In the genomic region with DNA sequence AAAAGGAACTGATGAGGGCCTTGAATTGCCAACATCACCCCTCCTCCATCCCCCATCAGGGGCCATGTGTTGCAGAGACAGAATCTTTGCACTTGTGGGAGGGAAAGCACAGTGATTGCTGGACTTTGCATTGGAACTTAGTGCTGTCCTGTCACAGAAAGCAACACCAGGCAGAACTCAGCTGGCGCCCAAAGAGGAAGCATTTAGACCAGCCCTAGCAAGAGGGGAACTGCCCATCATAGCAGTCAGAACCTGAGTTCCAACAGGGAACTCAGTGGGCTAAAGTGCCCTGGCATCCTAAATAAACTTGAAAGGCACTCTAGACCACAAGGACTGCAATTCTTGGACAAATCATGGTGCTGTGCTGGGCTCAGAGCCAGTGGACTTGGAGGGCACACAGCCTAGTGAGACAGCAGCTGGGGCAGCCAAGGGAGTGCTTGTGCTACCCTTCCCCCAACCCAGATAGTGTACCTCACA, we compare ENCODE assay signal across 14 cellular contexts.
A peak's percentile ranks its signal among the peaks of the same experiment; 100 is the strongest.
DNase-seq lines count a peak whose midpoint lies in the region; ATAC-seq, FAIRE-seq and TF ChIP-seq lines count a peak whose summit lies in the region.
"Had no signal": no experiment of that assay in that cellular context is flagged by ENCODE, and none has a peak within 500 bp of the region (broad histone marks: within the 10 kb centered on the region; RNA-seq: fewer than 3 reads in every experiment).

No MANE protein-coding gene starts in this region.

- H3K79me2 ChIP-seq in HepG2 (ENCODE audit: insufficient read depth, low read length) (no peaks in the 10 kb centered on the region), smooth muscle cell (ENCODE audit: low read depth) (no peaks in the 10 kb centered on the region)

- H4K20me1 ChIP-seq in HepG2 (ENCODE audit: insufficient read depth, low read length) (no peaks in the 10 kb centered on the region), smooth muscle cell (ENCODE audit: low read depth) (no peaks in the 10 kb centered on the region)

- TF ChIP-seq EP300 in HepG2 (IDR thresholded peaks at IDR 0.05; ENCODE audit: low read depth in 2 of 2, low read length in 2 of 2) (peak in 1 of 2 experiments; percentile 28; a peak in 1 of 4 replicates), HepG2 (CRISPR knock-in tag; IDR thresholded peaks at IDR 0.05; ENCODE audit: borderline replicate concordance) (no peak)

- CTCF ChIA-PET in HepG2 (lab: Yijun Ruan, JAX; ENCODE audit: low intra/inter-chr PET ratio, low total read pairs) = no interaction called here

- POLR2A ChIA-PET in HepG2 (lab: Yijun Ruan, JAX) = no interaction called here

- peak; percentile 96 for ATAC-seq in HepG2

- H2AFZ ChIP-seq in HepG2 (ENCODE audit: low read length) = no peak overlapping the region
- no peak overlapping the region for H2AFZ ChIP-seq in smooth muscle cell (ENCODE audit: low read depth)

- WGBS in HepG2 (ENCODE audit: low lambda C conversion rate) = no CpG with 5 or more reads among the region's 1 CpG
- 91% methylated on average over 1 of the region's 1 CpG for WGBS in smooth muscle cell (ENCODE audit: low lambda C conversion rate)

- no peaks in the 10 kb centered on the region for H3K9me3 ChIP-seq in HepG2 (ENCODE audit: low read length)
- H3K9me3 ChIP-seq in tibial artery = peaks cover 0 to 6% (median 0%) of the 10 kb centered on the region in 3 donors
- no peaks in the 10 kb centered on the region for H3K9me3 ChIP-seq in BE2C
- H3K9me3 ChIP-seq in smooth muscle cell (replicated peaks; ENCODE audit: low read depth) = no peaks in the 10 kb centered on the region
- H3K9me3 ChIP-seq: Caco-2 had no signal

- TF ChIP-seq RAD21 in HepG2 (CRISPR knock-in tag; IDR thresholded peaks at IDR 0.05) = no peak

- H3F3A ChIP-seq in smooth muscle cell (ENCODE audit: low read depth) = no peaks in the 10 kb centered on the region

- H3K4me2 ChIP-seq in HepG2 (ENCODE audit: low read depth, low read length) (peak overlapping the region; percentile 62), smooth muscle cell (no peak overlapping the region)

- peak; percentile 92 for FAIRE-seq in HepG2 (lab: Jason Lieb, UNC)
- FAIRE-seq: A204.1, small intestine had no signal

- no TSS peak for BruUV-seq in HepG2 (replicated peaks; lab: Mats Ljungman, UMichigan)

- H3K36me3 ChIP-seq in HepG2 (replicated peaks in 1 of 2; ENCODE audit: control insufficient read depth in 1 of 2, insufficient read depth in 2 of 2, low read length in 2 of 2) (no peaks in the 10 kb centered on the region), tibial artery (no peaks in the 10 kb centered on the region), BE2C (no peaks in the 10 kb centered on the region), smooth muscle cell (ENCODE audit: low read depth) (no peaks in the 10 kb centered on the region)

- in situ Hi-C loops in HepG2 (cut with HindIII; ENCODE audit: extremely low pct_ligation_motif_present, low pct_unique_long_range_greater_than_20kb) = no loop called here

- H3K27me3 ChIP-seq in HepG2 (ENCODE audit: control insufficient read depth in 1 of 2, insufficient read depth in 2 of 2, low read length in 2 of 2) = no peaks in the 10 kb centered on the region
- H3K27me3 ChIP-seq in tibial artery = no peaks in the 10 kb centered on the region
- no peaks in the 10 kb centered on the region for H3K27me3 ChIP-seq in BE2C
- H3K27me3 ChIP-seq in smooth muscle cell (ENCODE audit: low read depth) = no peaks in the 10 kb centered on the region

- intact Hi-C loops in HepG2 (cut with micrococcal nuclease; ENCODE audit: unreplicated experiment) = no loop called here
- intact Hi-C loops in tibial artery (cut with DNase I; ENCODE audit: low total_unique reads) = no loop called here

- DNase-seq in NCI-H1105 treated with DMSO at 0.1 percent for 48 hours (lab: John Stamatoyannopoulos, UW) (peak; percentile 19), NCI-H1105 (lab: John Stamatoyannopoulos, UW) (no peak), cerebellar cortex (ENCODE audit: low spot score) (peak; percentile 12), HepG2 (ENCODE audit: low spot score) (peak; percentile 57), tibial artery (peak; percentile 31 to 74), BE2C (no peak), smooth muscle cell (lab: John Stamatoyannopoulos, UW; ENCODE audit: unreplicated experiment) (no peak), AG08396 (ENCODE audit: low spot score) (no peak)
- DNase-seq: activated CD8-positive, alpha-beta memory T cell treated with anti-CD3 and anti-CD28 coated beads, Interleukin-2, amount 50 U/mL, for 48 hours; Caco-2; NCI-H1694; NCI-H748 treated with DMSO at 0.1 percent for 48 hours; small intestine had no signal

- H3K9ac ChIP-seq in HepG2 (ENCODE audit: insufficient read depth, low read depth, low read length) (no peak overlapping the region), smooth muscle cell (ENCODE audit: low read depth) (no peak overlapping the region)

- no peak for TF ChIP-seq POLR2A in HepG2 (IDR thresholded peaks at IDR 0.05; ENCODE audit: insufficient read depth in 1 of 2, low read depth in 2 of 2, low read length in 2 of 2)

- H3K4me1 ChIP-seq in HepG2 (ENCODE audit: insufficient read depth, low read length) = peaks cover 27% of the 10 kb centered on the region
- peaks cover 0 to 9% (median 0%) of the 10 kb centered on the region in 4 donors for H3K4me1 ChIP-seq in tibial artery
- H3K4me1 ChIP-seq in BE2C = no peaks in the 10 kb centered on the region
- H3K4me1 ChIP-seq in smooth muscle cell (ENCODE audit: low read depth) = no peaks in the 10 kb centered on the region
- H3K4me1 ChIP-seq: Caco-2 had no signal

- TF ChIP-seq CTCF in HepG2 (CRISPR knock-in tag; IDR thresholded peaks at IDR 0.05) (no peak), tibial artery (IDR thresholded peaks at IDR 0.05) (no peak), BE2C (IDR thresholded peaks at IDR 0.05; ENCODE audit: low read depth, low read length) (no peak), smooth muscle cell (IDR thresholded peaks at IDR 0.05; ENCODE audit: borderline replicate concordance, insufficient read depth, poor library complexity, severe bottlenecking) (no peak)

- H3K4me3 ChIP-seq in HepG2 (replicated peaks in 1 of 3; ENCODE audit: insufficient read depth in 1 of 3, low read depth in 2 of 3, low read length in 3 of 3) (peak overlapping the region in 2 of 3 experiments; percentile 15 to 32; a peak in 2 of 6 replicates), tibial artery (no peak overlapping the region), BE2C (ENCODE audit: low read depth, low read length) (no peak overlapping the region), smooth muscle cell (no peak overlapping the region)

- H3K27ac ChIP-seq in HepG2 (ENCODE audit: extremely low read length, insufficient read depth, low read length) = peak overlapping the region; percentile 16
- H3K27ac ChIP-seq in tibial artery = no peak overlapping the region
- no peak overlapping the region for H3K27ac ChIP-seq in smooth muscle cell (ENCODE audit: low read depth)

TF ChIP-seq in HepG2, 621 proteins besides CTCF, POLR2A, EP300 and RAD21 (continues in another document):
- TF ChIP-seq, protein P1, sequence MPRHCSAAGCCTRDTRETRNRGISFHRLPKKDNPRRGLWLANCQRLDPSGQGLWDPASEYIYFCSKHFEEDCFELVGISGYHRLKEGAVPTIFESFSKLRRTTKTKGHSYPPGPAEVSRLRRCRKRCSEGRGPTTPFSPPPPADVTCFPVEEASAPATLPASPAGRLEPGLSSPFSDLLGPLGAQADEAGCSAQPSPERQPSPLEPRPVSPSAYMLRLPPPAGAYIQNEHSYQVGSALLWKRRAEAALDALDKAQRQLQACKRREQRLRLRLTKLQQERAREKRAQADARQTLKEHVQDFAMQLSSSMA (CRISPR knock-in tag; IDR thresholded peaks at IDR 0.05) = no peak
- TF ChIP-seq SP5 (CRISPR knock-in tag; IDR thresholded peaks at IDR 0.05; ENCODE audit: borderline replicate concordance, low read depth) (peak; percentile 94), NCOR1 (IDR thresholded peaks at IDR 0.05; ENCODE audit: borderline replicate concordance, low read length) (0 out of 2 replicates have a peak, but pooled peaks have one; percentile 53), IKZF5 (CRISPR knock-in tag; IDR thresholded peaks at IDR 0.05) (0 out of 2 replicates have a peak, but pooled peaks have one; percentile 22), ZNF549 (CRISPR knock-in tag; IDR thresholded peaks at IDR 0.05) (peak; percentile 94), MAX (IDR thresholded peaks at IDR 0.05) (peak; percentile 81), ELF3 (CRISPR knock-in tag; IDR thresholded peaks at IDR 0.05) (0 out of 2 replicates have a peak, but pooled peaks have one; percentile 28), TBX3 (IDR thresholded peaks at IDR 0.05; ENCODE audit: borderline replicate concordance) (no peak)
- TF ChIP-seq, protein P2, sequence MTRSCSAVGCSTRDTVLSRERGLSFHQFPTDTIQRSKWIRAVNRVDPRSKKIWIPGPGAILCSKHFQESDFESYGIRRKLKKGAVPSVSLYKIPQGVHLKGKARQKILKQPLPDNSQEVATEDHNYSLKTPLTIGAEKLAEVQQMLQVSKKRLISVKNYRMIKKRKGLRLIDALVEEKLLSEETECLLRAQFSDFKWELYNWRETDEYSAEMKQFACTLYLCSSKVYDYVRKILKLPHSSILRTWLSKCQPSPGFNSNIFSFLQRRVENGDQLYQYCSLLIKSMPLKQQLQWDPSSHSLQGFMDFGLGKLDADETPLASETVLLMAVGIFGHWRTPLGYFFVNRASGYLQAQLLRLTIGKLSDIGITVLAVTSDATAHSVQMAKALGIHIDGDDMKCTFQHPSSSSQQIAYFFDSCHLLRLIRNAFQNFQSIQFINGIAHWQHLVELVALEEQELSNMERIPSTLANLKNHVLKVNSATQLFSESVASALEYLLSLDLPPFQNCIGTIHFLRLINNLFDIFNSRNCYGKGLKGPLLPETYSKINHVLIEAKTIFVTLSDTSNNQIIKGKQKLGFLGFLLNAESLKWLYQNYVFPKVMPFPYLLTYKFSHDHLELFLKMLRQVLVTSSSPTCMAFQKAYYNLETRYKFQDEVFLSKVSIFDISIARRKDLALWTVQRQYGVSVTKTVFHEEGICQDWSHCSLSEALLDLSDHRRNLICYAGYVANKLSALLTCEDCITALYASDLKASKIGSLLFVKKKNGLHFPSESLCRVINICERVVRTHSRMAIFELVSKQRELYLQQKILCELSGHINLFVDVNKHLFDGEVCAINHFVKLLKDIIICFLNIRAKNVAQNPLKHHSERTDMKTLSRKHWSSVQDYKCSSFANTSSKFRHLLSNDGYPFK (CRISPR knock-in tag; IDR thresholded peaks at IDR 0.05; ENCODE audit: borderline replicate concordance) = no peak

Comparison
In these comparisons a context has a peak if more than half of its experiments do, and no peak if none do; other contexts are left out.
1. DNase-seq: peak in NCI-H1105 treated with DMSO at 0.1 percent for 48 hours (single experiment), cerebellar cortex (single experiment), HepG2 (single experiment) and tibial artery (2 of 2); none in NCI-H1105 (single experiment), BE2C (single experiment), smooth muscle cell (single experiment) and AG08396 (single experiment).
2. H3K4me3 ChIP-seq: peak in HepG2 (2 of 3); none in tibial artery (0 of 2), BE2C (single experiment) and smooth muscle cell (single experiment).